12 cellular contexts compared by ENCODE assay signal in genomic region chr3:188198001-188198400, GRCh38.
"Had no signal": no experiment of that assay in that cellular context is flagged by ENCODE, and none has a peak within 500 bp of the region (broad histone marks: within the 10 kb centered on the region; RNA-seq: fewer than 3 reads in every experiment).

No MANE protein-coding gene starts in this region.

- H3K4me3 ChIP-seq: hepatocyte, lower lobe of right lung, tibial nerve had no signal

- H3K27ac ChIP-seq: foreskin keratinocyte, hepatocyte, lower lobe of right lung, tibial nerve had no signal

- H3K27ac Mint-ChIP-seq: activated T-cell treated with anti-CD3 and anti-CD28 coated beads, Interleukin-2, amount 50 U/mL, for 72 hours; natural killer cell had no signal

- H3K4me3 Mint-ChIP-seq: activated T-cell treated with anti-CD3 and anti-CD28 coated beads, Interleukin-2, amount 50 U/mL, for 72 hours; natural killer cell had no signal

- H3K9me3 Mint-ChIP-seq: activated T-cell treated with anti-CD3 and anti-CD28 coated beads, Interleukin-2, amount 50 U/mL, for 72 hours; natural killer cell had no signal

- DNase-seq: activated CD4-positive, alpha-beta T cell treated with anti-CD3 and anti-CD28 coated beads, Interleukin-2, amount 50 U/mL, for 48 hours; activated CD4-positive, CD25-positive, alpha-beta regulatory T cell treated with anti-CD3 and anti-CD28 coated beads, Interleukin-2, amount 50 U/mL, for 72 hours; activated gamma-delta T cell treated with Interleukin-2 at 50 U/mL for 16 hours; activated T-cell treated with anti-CD3 and anti-CD28 coated beads, Interleukin-2, amount 50 U/mL, for 72 hours; aorta; foreskin keratinocyte; lower lobe of right lung; natural killer cell; stimulated activated CD4-positive, alpha-beta T cell treated with anti-CD3 and anti-CD28 coated beads, Interleukin-4, amount 100 ng/mL, for 4 hours; T-helper 9 cell had no signal

- H3K36me3 Mint-ChIP-seq: natural killer cell had no signal

- H3K9me3 ChIP-seq: lower lobe of right lung, tibial nerve had no signal

- H3K27me3 ChIP-seq: foreskin keratinocyte, hepatocyte, tibial nerve had no signal
